In the genomic region with DNA sequence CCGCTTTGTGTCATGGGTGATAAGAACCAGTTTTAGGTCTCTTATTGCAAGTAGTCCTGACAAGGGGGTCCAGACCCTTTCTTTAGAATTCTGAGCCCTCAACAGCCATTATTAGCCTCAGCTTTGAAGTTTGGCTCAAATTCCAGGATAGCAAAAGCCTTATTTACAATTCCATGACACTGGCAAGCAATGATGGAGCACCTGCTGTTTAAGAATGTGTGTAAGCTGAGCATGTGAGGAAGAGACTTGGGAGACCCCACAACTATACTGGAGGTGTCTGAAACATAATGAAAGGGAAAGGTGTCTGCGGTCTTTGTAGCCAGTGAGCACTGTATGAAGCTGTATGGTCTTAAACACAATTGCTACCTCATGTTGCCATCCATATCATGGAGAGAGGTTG, we compare ENCODE assay signal across 28 cellular contexts.
"Had no signal": no experiment of that assay in that cellular context is flagged by ENCODE, and none has a peak within 500 bp of the region (broad histone marks: within the 10 kb centered on the region; RNA-seq: fewer than 3 reads in every experiment).

No MANE protein-coding gene starts in this region.

- H3K27me3 ChIP-seq: brain microvascular endothelial cell had no signal

- H3K27ac ChIP-seq: brain microvascular endothelial cell, PC-9, RWPE1, WERI-Rb-1 had no signal

- H2AFZ ChIP-seq: PC-9 had no signal

- H3K4me1 Mint-ChIP-seq: activated CD4-positive, alpha-beta T cell treated with anti-CD3 and anti-CD28 coated beads, Interleukin-2, amount 10 ng/mL, durations not matched to agents 24 days and 14 days; activated naive CD4-positive, alpha-beta T cell treated with anti-CD3 and anti-CD28 coated beads, Interleukin-2, amount 10 ng/mL, durations not matched to agents 7 days and 5 days; activated naive CD8-positive, alpha-beta T cell treated with anti-CD3 and anti-CD28 coated beads, Interleukin-2, amount 50 U/mL, for 24 hours had no signal

- H3K4me3 ChIP-seq: PC-9 had no signal

- H3K4me3 Mint-ChIP-seq: activated CD4-positive, alpha-beta T cell treated with anti-CD3 and anti-CD28 coated beads, Interleukin-2, amount 10 ng/mL, durations not matched to agents 24 days and 14 days; activated CD8-positive, alpha-beta T cell treated with anti-CD3 and anti-CD28 coated beads, Interleukin-2, amount 10 ng/mL, durations not matched to agents 7 days and 5 days; activated naive CD4-positive, alpha-beta T cell treated with anti-CD3 and anti-CD28 coated beads, Interleukin-2, amount 10 ng/mL, durations not matched to agents 7 days and 5 days; activated naive CD8-positive, alpha-beta T cell; activated naive CD8-positive, alpha-beta T cell treated with anti-CD3 and anti-CD28 coated beads, Interleukin-2, amount 50 U/mL, for 24 hours; activated T-cell treated with anti-CD3 and anti-CD28 coated beads, Interleukin-2, amount 50 U/mL, for 24 hours; activated T-helper 1 cell treated with anti-CD3 and anti-CD28 coated beads, Interleukin-12 subunit alpha, Interleukin-12 subunit beta, Interleukin-2, Interleukin-4 antibody, amounts not matched to agents 30 ng/mL and 10 ng/mL and 1 ng/mL, durations not matched to agents 14 hours and 24 hours and 36 hours had no signal

- H3K36me3 ChIP-seq: brain microvascular endothelial cell, WERI-Rb-1 had no signal

- H3K27me3 Mint-ChIP-seq: activated naive CD4-positive, alpha-beta T cell treated with anti-CD3 and anti-CD28 coated beads, Interleukin-2, amount 10 ng/mL, durations not matched to agents 7 days and 5 days had no signal

- H3K27ac Mint-ChIP-seq: activated CD4-positive, alpha-beta T cell treated with anti-CD3 and anti-CD28 coated beads, Interleukin-2, amount 10 ng/mL, durations not matched to agents 24 days and 14 days; activated CD8-positive, alpha-beta T cell treated with anti-CD3 and anti-CD28 coated beads, Interleukin-2, amount 10 ng/mL, durations not matched to agents 7 days and 5 days; activated naive CD4-positive, alpha-beta T cell treated with anti-CD3 and anti-CD28 coated beads, Interleukin-2, amount 10 ng/mL, durations not matched to agents 7 days and 5 days; activated naive CD8-positive, alpha-beta T cell; activated naive CD8-positive, alpha-beta T cell treated with anti-CD3 and anti-CD28 coated beads, Interleukin-2, amount 50 U/mL, for 24 hours; activated T-cell treated with anti-CD3 and anti-CD28 coated beads, Interleukin-2, amount 50 U/mL, for 24 hours; activated T-helper 1 cell treated with anti-CD3 and anti-CD28 coated beads, Interleukin-12 subunit alpha, Interleukin-12 subunit beta, Interleukin-2, Interleukin-4 antibody, amounts not matched to agents 30 ng/mL and 10 ng/mL and 1 ng/mL, durations not matched to agents 14 hours and 24 hours and 36 hours had no signal

- H3K4me2 ChIP-seq: PC-9 had no signal

- H3K9me3 Mint-ChIP-seq: activated CD4-positive, alpha-beta T cell treated with anti-CD3 and anti-CD28 coated beads, Interleukin-2, amount 10 ng/mL, durations not matched to agents 24 days and 14 days; activated naive CD4-positive, alpha-beta T cell treated with anti-CD3 and anti-CD28 coated beads, Interleukin-2, amount 10 ng/mL, durations not matched to agents 7 days and 5 days; activated naive CD8-positive, alpha-beta T cell treated with anti-CD3 and anti-CD28 coated beads, Interleukin-2, amount 50 U/mL, for 24 hours; activated T-cell treated with anti-CD3 and anti-CD28 coated beads, Interleukin-2, amount 50 U/mL, for 24 hours; activated T-helper 1 cell treated with anti-CD3 and anti-CD28 coated beads, Interleukin-12 subunit alpha, Interleukin-12 subunit beta, Interleukin-2, Interleukin-4 antibody, amounts not matched to agents 30 ng/mL and 10 ng/mL and 1 ng/mL, durations not matched to agents 14 hours and 24 hours and 36 hours had no signal

- ATAC-seq: activated CD8-positive, alpha-beta T cell treated with anti-CD3 and anti-CD28 coated beads, Interleukin-2, amount 10 ng/mL, durations not matched to agents 7 days and 5 days; activated naive CD8-positive, alpha-beta T cell treated with anti-CD3 and anti-CD28 coated beads, Interleukin-2, amount 50 U/mL, for 24 hours; Right ventricle myocardium inferior; SK-N-SH treated with all-trans-retinoic acid at 6 μM for 48 hours had no signal

- DNase-seq: activated CD4-positive, alpha-beta T cell treated with anti-CD3 and anti-CD28 coated beads, Interleukin-2, amount 10 ng/mL, durations not matched to agents 24 days and 14 days; activated CD4-positive, alpha-beta T cell treated with anti-CD3 and anti-CD28 coated beads, Interleukin-2, amount 50 U/mL, for 48 hours; activated CD8-positive, alpha-beta T cell treated with anti-CD3 and anti-CD28 coated beads, Interleukin-2, amount 10 ng/mL, durations not matched to agents 7 days and 5 days; activated naive CD4-positive, alpha-beta T cell treated with anti-CD3 and anti-CD28 coated beads, Interleukin-2, amount 10 ng/mL, durations not matched to agents 7 days and 5 days; activated naive CD8-positive, alpha-beta T cell treated with anti-CD3 and anti-CD28 coated beads, Interleukin-2, amount 50 U/mL, for 24 hours; activated T-cell treated with anti-CD3 and anti-CD28 coated beads, Interleukin-2, amount 50 U/mL, for 24 hours; aorta; brain microvascular endothelial cell; central memory CD4-positive, alpha-beta T cell; Karpas-422; NCI-H1048; NCI-H1436 treated with DMSO at 0.1 percent for 48 hours; NCI-H1694 treated with DMSO at 0.1 percent for 48 hours; NCI-H2029; NCI-H345; NCI-H524 treated with DMSO at 0.1 percent for 48 hours; NK-92 treated with Interleukin-12 subunit alpha and Interleukin-12 subunit beta, amount 100 ng/mL, for 24 hours; PC-9; SIG-M5; T-helper 1 cell; T-helper 2 cell; T-helper 9 cell; WERI-Rb-1 had no signal

- H3K36me3 Mint-ChIP-seq: activated naive CD4-positive, alpha-beta T cell treated with anti-CD3 and anti-CD28 coated beads, Interleukin-2, amount 10 ng/mL, durations not matched to agents 7 days and 5 days; activated naive CD8-positive, alpha-beta T cell had no signal
